ENCODE assay signal across 8 cellular contexts in the genomic region with DNA sequence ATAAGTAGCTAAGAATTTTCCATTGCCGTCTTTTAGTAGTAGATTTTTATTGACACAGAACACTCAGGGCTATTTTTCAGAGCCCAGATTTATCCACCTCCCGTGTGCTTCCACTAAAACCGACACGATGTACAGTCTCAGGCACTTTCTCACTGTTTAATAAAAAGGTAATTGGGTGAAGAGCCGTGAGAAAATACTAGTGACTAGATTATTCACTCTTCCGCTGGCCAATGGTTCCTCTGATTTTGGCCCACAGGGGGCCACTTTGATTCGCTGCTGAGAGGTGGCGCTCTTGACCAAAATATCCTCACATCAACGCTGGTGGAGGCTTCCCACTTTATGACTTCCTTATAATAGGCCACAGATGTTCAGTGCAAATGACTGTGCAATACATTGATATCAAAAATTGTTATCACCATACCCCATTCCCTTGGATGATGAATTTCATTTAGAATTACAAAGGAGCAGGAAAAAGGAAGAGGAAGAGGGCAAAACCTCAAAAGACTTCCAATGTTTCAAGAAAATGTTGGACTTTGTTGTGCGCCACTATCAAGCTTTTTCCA. TPM values are rescaled to one million over a fixed set of nuclear protein-coding genes. Genes with fewer than 3 reads are reported as not detected.
DNase-seq lines count a peak whose midpoint lies in the region; ATAC-seq, FAIRE-seq and TF ChIP-seq lines count a peak whose summit lies in the region.

No MANE protein-coding gene starts in this region.

- DNase-seq in Ammon's horn (ENCODE audit: low spot score) (peak; percentile 84), GM18507 (ENCODE audit: extremely low spot score, insufficient read length, low read depth) (no peak), NCI-H146 (lab: John Stamatoyannopoulos, UW) (peak; percentile 82), T-cell (peak in 15 of 34 experiments; percentile 6 to 40 (median 15)), chondrocyte (ENCODE audit: low spot score) (no peak), left kidney (ENCODE audit: low read depth, low spot score) (peak; percentile 84)
- peak; percentile 41 for DNase-seq in stimulated activated naive B cell treated with anti-CD40 and anti-IgM and Interleukin-4, amounts not matched to agents 10 μg/mL and 1 μg/mL and 100 μg/mL, for 72 hours

- POLR2A ChIA-PET in T-cell (lab: Charles Lee), result no interaction called here

- ATAC-seq in HG02798 (IDR thresholded peaks at IDR 0.05; ENCODE audit: poor library complexity, unreplicated experiment), result peak; percentile 91
- ATAC-seq in T-cell (replicated peaks in 1 of 4), result peak; percentile 46 to 67 (median 50)
- ATAC-seq in stimulated activated naive B cell treated with anti-CD40 and anti-IgM and Interleukin-4, amounts not matched to agents 10 μg/mL and 1 μg/mL and 100 μg/mL, for 72 hours (replicated peaks), result peak; percentile 92 to 96

- H3K4me1 Mint-ChIP-seq in T-cell (peaks cover 0 to 2% (median 2%) of the 10 kb centered on the region in 3 donors), chondrocyte (ENCODE audit: low read depth) (peaks cover 10% of the 10 kb centered on the region)
- no peaks in the 10 kb centered on the region for H3K4me1 Mint-ChIP-seq in stimulated activated naive B cell treated with anti-CD40 and anti-IgM and Interleukin-4, amounts not matched to agents 10 μg/mL and 1 μg/mL and 100 μg/mL, for 72 hours

- CTCF ChIA-PET in T-cell (lab: Charles Lee), result interaction anchor here (0.6 to 7.2 kb wide), 11 partner anchors 8 to 642 kb away, joined by 3 to 81 read pairs (median 3); a partner anchor contains a TSS

- FAIRE-seq in GM18507 (lab: Jason Lieb, UNC), result peak; percentile 84

- H3K9me3 Mint-ChIP-seq in T-cell, result no peaks in the 10 kb centered on the region
- H3K9me3 Mint-ChIP-seq in chondrocyte (ENCODE audit: low read depth), result no peaks in the 10 kb centered on the region
- H3K9me3 Mint-ChIP-seq in stimulated activated naive B cell treated with anti-CD40 and anti-IgM and Interleukin-4, amounts not matched to agents 10 μg/mL and 1 μg/mL and 100 μg/mL, for 72 hours, result no peaks in the 10 kb centered on the region

- no peak overlapping the region for H3K27ac Mint-ChIP-seq in T-cell
- H3K27ac Mint-ChIP-seq in chondrocyte (ENCODE audit: unreplicated experiment), result no peak overlapping the region
- no peak overlapping the region for H3K27ac Mint-ChIP-seq in stimulated activated naive B cell treated with anti-CD40 and anti-IgM and Interleukin-4, amounts not matched to agents 10 μg/mL and 1 μg/mL and 100 μg/mL, for 72 hours

- H3K36me3 Mint-ChIP-seq in T-cell (no peaks in the 10 kb centered on the region), chondrocyte (ENCODE audit: low read depth) (no peaks in the 10 kb centered on the region)
- H3K36me3 Mint-ChIP-seq in stimulated activated naive B cell treated with anti-CD40 and anti-IgM and Interleukin-4, amounts not matched to agents 10 μg/mL and 1 μg/mL and 100 μg/mL, for 72 hours, result no peaks in the 10 kb centered on the region

- H3K27me3 Mint-ChIP-seq in T-cell, result peaks cover 14 to 16% of the 10 kb centered on the region in 2 donors
- H3K27me3 Mint-ChIP-seq in chondrocyte (ENCODE audit: low read depth), result no peaks in the 10 kb centered on the region
- peaks cover 7 to 8% of the 10 kb centered on the region in 2 donors for H3K27me3 Mint-ChIP-seq in stimulated activated naive B cell treated with anti-CD40 and anti-IgM and Interleukin-4, amounts not matched to agents 10 μg/mL and 1 μg/mL and 100 μg/mL, for 72 hours

- H3K4me3 Mint-ChIP-seq in T-cell (no peak overlapping the region), chondrocyte (ENCODE audit: unreplicated experiment) (no peak overlapping the region)
- no peak overlapping the region for H3K4me3 Mint-ChIP-seq in stimulated activated naive B cell treated with anti-CD40 and anti-IgM and Interleukin-4, amounts not matched to agents 10 μg/mL and 1 μg/mL and 100 μg/mL, for 72 hours

- TF ChIP-seq CTCF in chondrocyte (IDR thresholded peaks at IDR 0.05), result peak; percentile 98

RNA-seq across cellular contexts. Expression of a gene that starts 12.3 kb away (rescaled TPM):
- total RNA-seq in T-cell, result 10 to 100 TPM; 32.0 to 48.0 (median 42.1) TPM
- total RNA-seq in chondrocyte, result 46.4 to 62.4 TPM (median 49.4 TPM) in 3 replicates

Comparison
In these comparisons a context has a peak if more than half of its experiments do, and no peak if none do; other contexts are left out.
1. DNase-seq: peak in Ammon's horn (single experiment), NCI-H146 (single experiment), left kidney (single experiment) and stimulated activated naive B cell treated with anti-CD40 and anti-IgM and Interleukin-4, amounts not matched to agents 10 μg/mL and 1 μg/mL and 100 μg/mL, for 72 hours (single experiment); none in GM18507 (single experiment) and chondrocyte (single experiment).
2. Peak in every context shown above with its lines, with median percentiles within 50 percentile points of each other: ATAC-seq.